ENCODE assay signal across 22 cellular contexts in genomic region chr9:97672403-97672802, GRCh38.
"Had no signal": no experiment of that assay in that cellular context is flagged by ENCODE, and none has a peak within 500 bp of the region (broad histone marks: within the 10 kb centered on the region; RNA-seq: fewer than 3 reads in every experiment).

No MANE protein-coding gene starts in this region.

- H3K4me2 ChIP-seq: PC-9 had no signal

- H3K9me3 ChIP-seq: Peyer's patch, SJCRH30 had no signal

- H3K4me1 ChIP-seq: Peyer's patch, SJCRH30 had no signal

- H3K4me3 ChIP-seq: PC-9, Peyer's patch, SJCRH30 had no signal

- H3K27me3 ChIP-seq: Peyer's patch, SJCRH30 had no signal

- ATAC-seq: Right ventricle myocardium inferior, SK-N-SH treated with all-trans-retinoic acid at 6 μM for 48 hours had no signal

- H3K27ac ChIP-seq: PC-9, Peyer's patch, SJCRH30 had no signal

- DNase-seq: KBM-7; MV-4-11; NCI-H1048; NCI-H1105; NCI-H1436; NCI-H1694 treated with DMSO at 0.1 percent for 48 hours; NCI-H1930; NCI-H2081; NCI-H2107; NCI-H345; NCI-H446 treated with DMSO at 0.1 percent for 48 hours; NCI-H510A treated with DMSO at 0.1 percent for 48 hours; NCI-H526; NCI-H748 treated with DMSO at 0.1 percent for 48 hours; NK-92 treated with Interleukin-12 subunit alpha and Interleukin-12 subunit beta, amount 100 ng/mL, for 24 hours; OCI-M1; PC-9; Peyer's patch; SHP77 treated with DMSO at 0.1 percent for 48 hours; SJCRH30 had no signal
